12 cellular contexts compared by ENCODE assay signal in genomic region chr6:50952092-50952932, GRCh38.
DNase-seq lines count a peak whose midpoint lies in the region; ATAC-seq lines count a peak whose summit lies in the region.
"Had no signal": no experiment of that assay in that cellular context is flagged by ENCODE, and none has a peak within 500 bp of the region (broad histone marks: within the 10 kb centered on the region; RNA-seq: fewer than 3 reads in every experiment).

No MANE protein-coding gene starts in this region.

- in situ Hi-C loops in T47D (cut with HindIII; ENCODE audit: low pct_unique_long_range_greater_than_20kb, low sequenced_read_pairs): no loop called here

- DNase-seq in NCI-H2107 treated with DMSO at 0.1 percent for 48 hours (lab: John Stamatoyannopoulos, UW; ENCODE audit: unreplicated experiment) (peak; percentile 69), NCI-H2107 (lab: John Stamatoyannopoulos, UW) (no peak), M059J (ENCODE audit: low read depth) (peak; percentile 78), T47D (ENCODE audit: low read depth in 1 of 2, low spot score in 1 of 2) (peak; percentile 16 to 63), retina (peak; percentile 11)
- no peak for DNase-seq in effector CD4-positive, alpha-beta T cell
- DNase-seq: dorsolateral prefrontal cortex, GDM1, hippocampal formation, NCI-H2029 had no signal

- ATAC-seq in HG03378 (IDR thresholded peaks at IDR 0.05; ENCODE audit: unreplicated experiment) (no peak), HG03175 (IDR thresholded peaks at IDR 0.05; ENCODE audit: unreplicated experiment) (no peak)

Comparison
In these comparisons a context has a peak if more than half of its experiments do, and no peak if none do; other contexts are left out.
1. DNase-seq: peak in NCI-H2107 treated with DMSO at 0.1 percent for 48 hours (single experiment), M059J (single experiment), T47D (2 of 2) and retina (single experiment); none in NCI-H2107 (single experiment) and effector CD4-positive, alpha-beta T cell (single experiment).